Comparison of ENCODE assay signal across 12 cellular contexts in genomic region chr2:10494351-10495066, GRCh38. TPM values are rescaled to one million over a fixed set of nuclear protein-coding genes. Genes with fewer than 3 reads are reported as not detected.
DNase-seq lines count a peak whose midpoint lies in the region; ATAC-seq and TF ChIP-seq lines count a peak whose summit lies in the region.
"Had no signal": no experiment of that assay in that cellular context is flagged by ENCODE, and none has a peak within 500 bp of the region (broad histone marks: within the 10 kb centered on the region; RNA-seq: fewer than 3 reads in every experiment).

No MANE protein-coding gene starts in this region.

- peak overlapping the region; percentile 89 for H3K23ac ChIP-seq in neuronal stem cell (ENCODE audit: low read depth, low read length, poor library complexity)

- H4K91ac ChIP-seq in neuronal stem cell (ENCODE audit: low read depth, low read length, poor library complexity), result no peak overlapping the region

- no peak overlapping the region for H2BK5ac ChIP-seq in neuronal stem cell (ENCODE audit: low read length)

- H3K27me3 Mint-ChIP-seq in central memory CD8-positive, alpha-beta T cell, result peaks cover 27% of the 10 kb centered on the region

- H3K9ac ChIP-seq in BLaER1 (no peak overlapping the region), neuronal stem cell (ENCODE audit: low read depth, low read length, poor library complexity) (no peak overlapping the region)
- H3K9ac ChIP-seq: parathyroid adenoma had no signal

- H3K4me3 ChIP-seq in BLaER1 (peak overlapping the region; percentile 11; the same call in 1 of the 2 replicates), neuronal stem cell (ENCODE audit: low read length in 2 of 2) (no peak overlapping the region)
- H3K4me3 ChIP-seq: HAP-1 had no signal

- no peak overlapping the region for H2AFZ ChIP-seq in neuronal stem cell (ENCODE audit: low read length)

- H3K27ac ChIP-seq in BLaER1, result peak overlapping the region; percentile 71
- H3K27ac ChIP-seq in neuronal stem cell (replicated peaks; ENCODE audit: low read length), result no peak overlapping the region
- H3K27ac ChIP-seq: parathyroid adenoma had no signal

- peaks cover 37% of the 10 kb centered on the region for H3K4me1 ChIP-seq in BLaER1
- peaks cover 1 to 5% of the 10 kb centered on the region in 2 donors for H3K4me1 ChIP-seq in neuronal stem cell (ENCODE audit: control insufficient read depth in 2 of 2, insufficient read depth in 1 of 2, low read depth in 1 of 2, low read length in 2 of 2)
- H3K4me1 ChIP-seq: HAP-1 had no signal

- DNase-seq in GM13976 (ENCODE audit: low spot score), result peak; percentile 20
- peak; percentile 4 to 12 for DNase-seq in central memory CD8-positive, alpha-beta T cell (ENCODE audit: low spot score in 2 of 2)
- no peak for DNase-seq in neuronal stem cell (ENCODE audit: low spot score)
- DNase-seq in NCI-H446 (lab: John Stamatoyannopoulos, UW), result no peak
- DNase-seq: foreskin fibroblast, NCI-H1417 treated with DMSO at 0.1 percent for 48 hours, substantia nigra had no signal

- H3K4ac ChIP-seq in neuronal stem cell (ENCODE audit: low read length), result peak overlapping the region; percentile 60

- H2BK12ac ChIP-seq in neuronal stem cell (ENCODE audit: low read length), result no peak overlapping the region

- no peak overlapping the region for H3K14ac ChIP-seq in neuronal stem cell (ENCODE audit: low read length)

- H3K9me3 ChIP-seq in BLaER1 (peaks cover 17% of the 10 kb centered on the region), neuronal stem cell (replicated peaks in 1 of 2; ENCODE audit: control insufficient read depth in 2 of 2, insufficient read depth in 1 of 2, low read depth in 1 of 2, low read length in 2 of 2) (no peaks in the 10 kb centered on the region)
- H3K9me3 ChIP-seq: HAP-1 had no signal

- H3K4me3 Mint-ChIP-seq in central memory CD8-positive, alpha-beta T cell, result no peak overlapping the region

- no peaks in the 10 kb centered on the region for H3K36me3 ChIP-seq in BLaER1
- no peaks in the 10 kb centered on the region for H3K36me3 ChIP-seq in neuronal stem cell (replicated peaks in 1 of 2; ENCODE audit: control insufficient read depth in 2 of 2, insufficient read depth in 2 of 2, low read length in 2 of 2)
- H3K36me3 ChIP-seq: HAP-1 had no signal

- H3K36me3 Mint-ChIP-seq in central memory CD8-positive, alpha-beta T cell (ENCODE audit: insufficient read depth), result no peaks in the 10 kb centered on the region

- H4K8ac ChIP-seq in neuronal stem cell (ENCODE audit: low read depth, low read length), result no peak overlapping the region

- in situ Hi-C loops in GM13976 (cut with MboI; ENCODE audit: low sequenced_read_pairs, unreplicated experiment), result no loop called here

- peak overlapping the region; percentile 42 for H2BK15ac ChIP-seq in neuronal stem cell (ENCODE audit: low read length)

- H3K27ac Mint-ChIP-seq in central memory CD8-positive, alpha-beta T cell (ENCODE audit: low read depth), result peak overlapping the region; percentile 80

- TF ChIP-seq CTCF in GM13976 (IDR thresholded peaks at IDR 0.05; ENCODE audit: borderline replicate concordance, control extremely low read depth, extremely low read depth, insufficient read depth, missing control alignments), result no peak

- ATAC-seq in central memory CD8-positive, alpha-beta T cell (replicated peaks; ENCODE audit: extremely low read depth, poor library complexity, severe bottlenecking), result no peak
- ATAC-seq in esophagus mucosa, result no peak
- ATAC-seq in GM21529 (IDR thresholded peaks at IDR 0.05; ENCODE audit: unreplicated experiment), result no peak

- no CpG with 5 or more reads among the region's 13 CpGs for WGBS in neuronal stem cell (ENCODE audit: extremely low coverage in 2 of 2, insufficient read length in 2 of 2, insufficient replicate concordance in 1 of 2), 2 donors

- H3K4me2 ChIP-seq in BLaER1 (peak overlapping the region; percentile 78), neuronal stem cell (ENCODE audit: insufficient read depth, low read length, poor library complexity, severe bottlenecking) (no peak overlapping the region)

- H3K4me1 Mint-ChIP-seq in central memory CD8-positive, alpha-beta T cell, result peaks cover 11% of the 10 kb centered on the region

- H3K27me3 ChIP-seq in BLaER1 (no peaks in the 10 kb centered on the region), neuronal stem cell (ENCODE audit: control insufficient read depth in 3 of 3, insufficient read depth in 3 of 3, low read depth in 1 of 3, low read length in 3 of 3) (peaks cover 0 to 62% (median 0%) of the 10 kb centered on the region in 3 experiments)

- H3K9me3 Mint-ChIP-seq in central memory CD8-positive, alpha-beta T cell, result no peaks in the 10 kb centered on the region

- H4K20me1 ChIP-seq in BLaER1, result no peaks in the 10 kb centered on the region

- no peak overlapping the region for H2BK120ac ChIP-seq in neuronal stem cell (ENCODE audit: low read depth, low read length)

- peak overlapping the region; percentile 78 for H3K18ac ChIP-seq in neuronal stem cell (ENCODE audit: low read length)

- no peak overlapping the region for H2AK5ac ChIP-seq in neuronal stem cell (ENCODE audit: low read depth, low read length)

- no peaks in the 10 kb centered on the region for H3K79me1 ChIP-seq in neuronal stem cell (ENCODE audit: low read depth, low read length)

RNA-seq across cellular contexts. Expression of gene ODC1, which starts 46.4 kb away (rescaled TPM):
- polyA plus RNA-seq in neuronal stem cell (2013, experiment 1 of 2), result 196 TPM
- polyA plus RNA-seq in neuronal stem cell (2013, experiment 2 of 2), result 192 TPM
- 21.6 TPM for total RNA-seq in esophagus mucosa

Comparison
In these comparisons a context has a peak if more than half of its experiments do, and no peak if none do; other contexts are left out.
1. DNase-seq: peak in GM13976 (single experiment) and central memory CD8-positive, alpha-beta T cell (2 of 2); none in neuronal stem cell (single experiment) and NCI-H446 (0 of 2).